In the genomic region with DNA sequence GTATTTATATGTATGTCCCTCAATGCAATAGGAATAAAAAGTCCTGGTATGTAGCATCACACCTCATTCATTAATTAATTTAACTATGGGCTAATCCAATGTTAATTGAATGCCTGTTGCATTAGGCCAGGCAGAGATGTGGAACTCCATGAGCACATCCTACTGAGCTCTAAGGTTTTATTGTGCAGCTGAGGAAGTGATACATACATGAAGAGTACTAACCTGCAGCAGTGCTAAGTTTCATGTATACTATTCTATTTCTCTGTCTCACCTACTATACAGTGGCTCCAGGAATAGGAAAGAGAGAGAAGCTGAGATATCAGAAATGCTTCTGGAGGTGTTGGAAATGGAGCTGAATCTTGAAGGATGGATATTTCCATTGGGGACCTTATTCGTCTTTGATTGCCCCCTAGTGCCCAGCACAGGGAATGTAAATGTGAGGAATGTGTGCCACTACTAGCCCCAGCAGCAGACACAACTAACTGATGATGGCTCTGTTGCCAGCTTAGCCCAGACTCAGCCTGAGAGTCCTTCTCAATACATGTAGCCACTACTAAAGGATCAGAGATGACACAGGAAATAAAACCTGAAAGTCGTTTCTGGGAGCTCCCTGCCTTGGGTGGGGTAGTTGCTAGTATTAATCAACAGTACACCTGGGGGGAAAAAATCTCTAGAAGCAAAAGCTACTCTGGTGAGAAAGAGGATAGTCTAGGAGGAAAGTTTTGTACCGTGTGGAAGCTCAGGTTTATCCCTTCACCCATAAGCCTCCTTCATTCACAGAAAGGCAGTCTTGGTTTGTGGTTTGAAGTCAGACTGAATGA, we compare ENCODE assay signal across 9 cellular contexts.
A peak's percentile ranks its signal among the peaks of the same experiment; 100 is the strongest.
DNase-seq lines count a peak whose midpoint lies in the region; ATAC-seq, FAIRE-seq and TF ChIP-seq lines count a peak whose summit lies in the region.
"Had no signal": no experiment of that assay in that cellular context is flagged by ENCODE, and none has a peak within 500 bp of the region (broad histone marks: within the 10 kb centered on the region; RNA-seq: fewer than 3 reads in every experiment).

No MANE protein-coding gene starts in this region.

- peak; percentile 83 for FAIRE-seq in GM18507 (lab: Jason Lieb, UNC)

- DNase-seq in CMK (ENCODE audit: low read depth) (peak; percentile 1), GM18507 (ENCODE audit: extremely low spot score, insufficient read length, low read depth) (no peak), PC-3 (peak; percentile 61), endodermal cell (peak; percentile 87), neural crest cell (ENCODE audit: low read depth, low spot score) (peak; percentile 53), immature natural killer cell (no peak)
- DNase-seq in activated effector memory CD4-positive, alpha-beta T cell treated with anti-CD3 and anti-CD28 coated beads, Interleukin-2, amount 50 U/mL, for 16 hours = no peak

- intact Hi-C loops in PC-3 (cut with micrococcal nuclease) = loop anchor here (1.0 kb wide), 1 partner anchor 308 kb away; no protein-coding TSS in a partner anchor

- H3K9me3 Mint-ChIP-seq in endodermal cell (no peaks in the 10 kb centered on the region), neural crest cell (no peaks in the 10 kb centered on the region), immature natural killer cell (peaks cover 0 to 4% (median 0%) of the 10 kb centered on the region in 6 donors)

- H3K27ac ChIP-seq in PC-3 (ENCODE audit: low read length) = no peak overlapping the region
- no peak overlapping the region for H3K27ac ChIP-seq in endodermal cell (ENCODE audit: low read depth, low read length)
- H3K27ac ChIP-seq: neutrophil had no signal

- no peaks in the 10 kb centered on the region for H3K9me2 ChIP-seq in PC-3 (replicated peaks; ENCODE audit: low read length)

- WGBS in endodermal cell (ENCODE audit: insufficient coverage in 1 of 2, insufficient read length in 1 of 2), 2 experiments = 20 to 33% methylated on average over 1 to 3 of the region's 3 CpGs

- peaks cover 46% of the 10 kb centered on the region for H3K27me3 ChIP-seq in PC-3 (ENCODE audit: low read length)
- peaks cover 29% of the 10 kb centered on the region for H3K27me3 ChIP-seq in endodermal cell (ENCODE audit: control insufficient read depth, insufficient read depth, low read length, poor library complexity, severe bottlenecking)

- peak; percentile 78 for ATAC-seq in HG03432 (IDR thresholded peaks at IDR 0.05; ENCODE audit: unreplicated experiment)
- peak; percentile 82 for ATAC-seq in PC-3

- H3F3A ChIP-seq in PC-3 (ENCODE audit: low read length, unreplicated experiment) = no peaks in the 10 kb centered on the region

- H3K4me3 Mint-ChIP-seq in endodermal cell = no peak overlapping the region
- H3K4me3 Mint-ChIP-seq in neural crest cell = no peak overlapping the region
- H3K4me3 Mint-ChIP-seq in immature natural killer cell = no peak overlapping the region

- CTCF ChIA-PET in PC-3 (lab: Charles Lee) = interaction anchor here (0.6 to 1.0 kb wide), 3 partner anchors 141 to 311 kb away, joined by 3 to 4 read pairs (median 3); no protein-coding TSS in a partner anchor

- peaks cover 7% of the 10 kb centered on the region for H3K27me3 Mint-ChIP-seq in endodermal cell (ENCODE audit: insufficient read depth)
- H3K27me3 Mint-ChIP-seq in neural crest cell (ENCODE audit: low read depth) = peaks cover 52% of the 10 kb centered on the region
- H3K27me3 Mint-ChIP-seq in immature natural killer cell (ENCODE audit: low read depth in 3 of 3) = no peaks in the 10 kb centered on the region

- H2AFZ ChIP-seq in PC-3 (ENCODE audit: low read length) = no peak overlapping the region

- H3K36me3 ChIP-seq in PC-3 (ENCODE audit: low read depth, low read length) = no peaks in the 10 kb centered on the region
- H3K36me3 ChIP-seq in endodermal cell (ENCODE audit: control insufficient read depth, insufficient read depth, low read length) = no peaks in the 10 kb centered on the region
- H3K36me3 ChIP-seq: neutrophil had no signal

- H3K4me1 ChIP-seq in PC-3 (ENCODE audit: insufficient read depth, low read length) (no peaks in the 10 kb centered on the region), endodermal cell (ENCODE audit: control insufficient read depth, insufficient read depth, low read length) (no peaks in the 10 kb centered on the region)

- no peaks in the 10 kb centered on the region for H4K20me1 ChIP-seq in PC-3 (ENCODE audit: low read length)

- H3K4me1 Mint-ChIP-seq in endodermal cell (peaks cover 1% of the 10 kb centered on the region), neural crest cell (peaks cover 7% of the 10 kb centered on the region), immature natural killer cell (no peaks in the 10 kb centered on the region)

- H3K9ac ChIP-seq in PC-3 (ENCODE audit: low read length) = no peak overlapping the region
- no peak overlapping the region for H3K9ac ChIP-seq in endodermal cell (ENCODE audit: extremely low read depth, low read length, poor library complexity, severe bottlenecking)

- no peak overlapping the region for H3K27ac Mint-ChIP-seq in endodermal cell
- peak overlapping the region; percentile 32 for H3K27ac Mint-ChIP-seq in neural crest cell (ENCODE audit: unreplicated experiment)
- H3K27ac Mint-ChIP-seq in immature natural killer cell = no peak overlapping the region

- no TSS peak for BruUV-seq in PC-3 (replicated peaks; lab: Mats Ljungman, UMichigan)

- no peak overlapping the region for H3K4me2 ChIP-seq in PC-3 (ENCODE audit: low read length)

- H3K36me3 Mint-ChIP-seq in endodermal cell (ENCODE audit: low read depth) = no peaks in the 10 kb centered on the region
- H3K36me3 Mint-ChIP-seq in neural crest cell (ENCODE audit: low read depth) = no peaks in the 10 kb centered on the region
- H3K36me3 Mint-ChIP-seq in immature natural killer cell = no peaks in the 10 kb centered on the region

- no peaks in the 10 kb centered on the region for H3K79me2 ChIP-seq in PC-3 (ENCODE audit: low read length)

- no peak overlapping the region for H3K4me3 ChIP-seq in PC-3 (ENCODE audit: low read length)
- H3K4me3 ChIP-seq in endodermal cell (ENCODE audit: low read length) = no peak overlapping the region

- POLR2A ChIA-PET in PC-3 (lab: Charles Lee; ENCODE audit: unreplicated experiment) = no interaction called here

- TF ChIP-seq CTCF in PC-3 (conservative IDR thresholded peaks at IDR 0.05; ENCODE audit: low read depth, low read length) = peak; percentile 77
- peak; percentile 86 for TF ChIP-seq CTCF in endodermal cell (conservative IDR thresholded peaks at IDR 0.05)
- TF ChIP-seq CTCF in neural crest cell (conservative IDR thresholded peaks at IDR 0.05) = peak; percentile 74

- H3K9me3 ChIP-seq in PC-3 (ENCODE audit: low read length) (no peaks in the 10 kb centered on the region), endodermal cell (ENCODE audit: control insufficient read depth, low read length) (no peaks in the 10 kb centered on the region)
- H3K9me3 ChIP-seq: neutrophil had no signal

Comparison
In these comparisons a context has a peak if more than half of its experiments do, and no peak if none do; other contexts are left out.
1. DNase-seq: peak in CMK (single experiment), PC-3 (single experiment), endodermal cell (single experiment) and neural crest cell (single experiment); none in GM18507 (single experiment), activated effector memory CD4-positive, alpha-beta T cell treated with anti-CD3 and anti-CD28 coated beads, Interleukin-2, amount 50 U/mL, for 16 hours (single experiment) and immature natural killer cell (0 of 3).
2. Peak in every context shown above with its lines, with median percentiles within 50 percentile points of each other: CTCF ChIP-seq.